In genomic region chr13:101447852-101448251, GRCh38 we compare ENCODE assay signal across 31 cellular contexts. TPM values are rescaled to one million over a fixed set of nuclear protein-coding genes. Genes with fewer than 3 reads are reported as not detected.
DNase-seq lines count a peak whose midpoint lies in the region; ATAC-seq, FAIRE-seq and TF ChIP-seq lines count a peak whose summit lies in the region.
"Had no signal": no experiment of that assay in that cellular context is flagged by ENCODE, and none has a peak within 500 bp of the region (broad histone marks: within the 10 kb centered on the region; RNA-seq: fewer than 3 reads in every experiment).

No MANE protein-coding gene starts in this region.

- no peak for TF ChIP-seq CTCF in fibroblast of villous mesenchyme (IDR thresholded peaks at IDR 0.05; ENCODE audit: insufficient read depth, low read depth, low read length)

- peak; percentile 42 for DNase-seq in A172 (ENCODE audit: low spot score)
- DNase-seq in H54 (ENCODE audit: insufficient read length, low spot score) = no peak
- peak; percentile 15 for DNase-seq in SK-N-DZ (ENCODE audit: low spot score)
- peak; percentile 42 for DNase-seq in fibroblast of villous mesenchyme (ENCODE audit: low read depth)
- no peak for DNase-seq in middle frontal gyrus (ENCODE audit: extremely low spot score, low spot score)
- DNase-seq: ACHN; activated CD4-positive, alpha-beta T cell treated with anti-CD3 and anti-CD28 coated beads, Interleukin-2, amount 50 U/mL, for 4 hours; activated naive CD4-positive, alpha-beta T cell treated with anti-CD3 and anti-CD28 coated beads for 36 hours; BE2C; CD8-positive, alpha-beta memory T cell; cortex of kidney; esophagus squamous epithelium; GOT3; KBM-7; MG63; NCI-H1105 treated with DMSO at 0.1 percent for 48 hours; NCI-H2029; NCI-H345; NCI-H748 treated with DMSO at 0.1 percent for 48 hours; stimulated activated CD4-positive, alpha-beta T cell treated with anti-CD3 and anti-CD28 coated beads, Interleukin-2, amount 100 ng/mL, for 24 hours; transverse colon had no signal

- TF ChIP-seq POLR2A in H54 (IDR thresholded peaks at IDR 0.05; ENCODE audit: low read depth, low read length) = no peak

- ATAC-seq in GM21825 (IDR thresholded peaks at IDR 0.05; ENCODE audit: unreplicated experiment) (no peak), HG03342 (IDR thresholded peaks at IDR 0.05; ENCODE audit: unreplicated experiment) (no peak), HG03442 (IDR thresholded peaks at IDR 0.05; ENCODE audit: unreplicated experiment) (no peak)
- ATAC-seq: Right ventricle myocardium inferior, WTC11 had no signal

- H3K4me3 ChIP-seq in fibroblast of villous mesenchyme (ENCODE audit: low read depth, low read length) = no peak overlapping the region
- H3K4me3 ChIP-seq: breast epithelium, esophagus squamous epithelium, lung, MG63, transverse colon had no signal

- FAIRE-seq in H54 (lab: Jason Lieb, UNC) = peak; percentile 97
- FAIRE-seq: G401.6, keratinocyte had no signal

RNA-seq across cellular contexts. Expression of gene ITGBL1, which starts 4.6 kb away (rescaled TPM):
- total RNA-seq in A172 (2014; rRNA removed; shearing (Covaris generic)) = 38.7 and 55.3 TPM in 2 replicates
- polyA plus RNA-seq in SK-N-DZ (2014; cell fraction: cytosol; rRNA removed) = 0.02 TPM in 1 of 2 replicates, not detected in the other
- polyA plus RNA-seq in SK-N-DZ (2014; cell fraction: nucleus; rRNA removed) = 0.46 TPM in 1 of 2 replicates, not detected in the other
- total RNA-seq in fibroblast of villous mesenchyme = 21.2 and 42.5 TPM in 2 replicates
- total RNA-seq: activated naive CD4-positive, alpha-beta T cell treated with anti-CD3 and anti-CD28 coated beads for 36 hours; CD8-positive, alpha-beta memory T cell; neural crest cell had no signal
- polyA plus RNA-seq: CD8-positive, alpha-beta memory T cell had no signal

RNA-seq across cellular contexts. Expression of gene NALCN, which starts 31.5 kb away (rescaled TPM):
- 0.60 and 0.72 TPM in 2 replicates for total RNA-seq in A172 (2014; rRNA removed; shearing (Covaris generic))
- polyA plus RNA-seq in SK-N-DZ (2014; cell fraction: cytosol; rRNA removed) = 5.1 and 5.2 TPM in 2 replicates
- polyA plus RNA-seq in SK-N-DZ (2014; cell fraction: nucleus; rRNA removed) = 3.1 and 3.4 TPM in 2 replicates
- total RNA-seq in fibroblast of villous mesenchyme = 1.7 and 6.4 TPM in 2 replicates
- total RNA-seq: activated naive CD4-positive, alpha-beta T cell treated with anti-CD3 and anti-CD28 coated beads for 36 hours; CD8-positive, alpha-beta memory T cell had no signal
- polyA plus RNA-seq: CD8-positive, alpha-beta memory T cell had no signal

Comparison
In these comparisons a context has a peak if more than half of its experiments do, and no peak if none do; other contexts are left out.
1. DNase-seq: peak in A172 (single experiment), SK-N-DZ (single experiment) and fibroblast of villous mesenchyme (single experiment); none in H54 (single experiment) and middle frontal gyrus (single experiment).